Comparison of ENCODE assay signal across 8 cellular contexts in genomic region chr4:16289872-16290554, GRCh38.
A peak's percentile ranks its signal among the peaks of the same experiment; 100 is the strongest.
DNase-seq lines count a peak whose midpoint lies in the region; ATAC-seq and TF ChIP-seq lines count a peak whose summit lies in the region.

No MANE protein-coding gene starts in this region.

- no peak for DNase-seq in BJ (ENCODE audit: low read depth)
- peak; percentile 30 for DNase-seq in NCI-H748 treated with DMSO at 0.1 percent for 48 hours (lab: John Stamatoyannopoulos, UW)
- DNase-seq in choroid plexus epithelial cell (ENCODE audit: low read depth): peak; percentile 62
- DNase-seq in middle frontal gyrus (ENCODE audit: extremely low spot score, low spot score): peak; percentile 30
- DNase-seq in COLO668 (lab: John Stamatoyannopoulos, UW; ENCODE audit: unreplicated experiment): no peak

- H3K4me3 ChIP-seq in BJ (ENCODE audit: low read depth, low read length) (no peak overlapping the region), choroid plexus epithelial cell (ENCODE audit: low read depth, low read length) (peak overlapping the region; percentile 18)

- TF ChIP-seq CTCF in BJ (IDR thresholded peaks at IDR 0.05; ENCODE audit: insufficient read depth, low read depth, low read length) (peak; percentile 55), choroid plexus epithelial cell (conservative IDR thresholded peaks at IDR 0.05; ENCODE audit: low read depth, low read length) (peak; percentile 61)

- ATAC-seq in GM18519 (IDR thresholded peaks at IDR 0.05; ENCODE audit: low FRiP score, unreplicated experiment) (peak; percentile 55), HG03135 (IDR thresholded peaks at IDR 0.05; ENCODE audit: unreplicated experiment) (no peak), HG02840 (IDR thresholded peaks at IDR 0.05; ENCODE audit: low FRiP score, unreplicated experiment) (no peak)

- POLR2A ChIA-PET in BJ (lab: Charles Lee): no interaction called here

- CTCF ChIA-PET in BJ (lab: Yijun Ruan, JAX): interaction anchor here (0.6 to 3.2 kb wide), 13 partner anchors 8 to 1182 kb away, joined by 3 to 31 read pairs (median 4); no protein-coding TSS in a partner anchor

- H3K36me3 ChIP-seq in BJ (ENCODE audit: control insufficient read depth, insufficient read depth, low read length): no peaks in the 10 kb centered on the region

- H3K27me3 ChIP-seq in BJ (ENCODE audit: control insufficient read depth, insufficient read depth, low read length): peaks cover 6% of the 10 kb centered on the region; the same call in 1 of the 2 replicates

Comparison
In these comparisons a context has a peak if more than half of its experiments do, and no peak if none do; other contexts are left out.
1. DNase-seq: peak in NCI-H748 treated with DMSO at 0.1 percent for 48 hours (single experiment), choroid plexus epithelial cell (single experiment) and middle frontal gyrus (single experiment); none in BJ (single experiment) and COLO668 (single experiment).